In genomic region chr7:38354279-38354851, GRCh38 we compare ENCODE assay signal across 8 cellular contexts.
A peak's percentile ranks its signal among the peaks of the same experiment; 100 is the strongest.
DNase-seq lines count a peak whose midpoint lies in the region; ATAC-seq and TF ChIP-seq lines count a peak whose summit lies in the region.
"Not testable (repeated sequence)": the region's sequence is repeated elsewhere in the genome, so short reads cannot be mapped to it uniquely, and the experiment has no call there.

No MANE protein-coding gene starts in this region.

- DNase-seq in Caki2 (ENCODE audit: low read depth) = peak; percentile 29
- DNase-seq in NCI-H460 (ENCODE audit: extremely low read depth, low read depth) = peak; percentile 53
- peak; percentile 15 to 36 (median 28) for DNase-seq in activated CD4-positive, CD25-positive, alpha-beta regulatory T cell (lab: John Stamatoyannopoulos, UW)
- peak in 6 of 7 donors; percentile 51 to 74 (median 61) for DNase-seq in adrenal gland
- peak; percentile 39 for DNase-seq in fibroblast of villous mesenchyme (ENCODE audit: low read depth)
- DNase-seq in mucosa of descending colon = peak in 2 of 3 donors; percentile 42 to 81
- peak; percentile 68 for DNase-seq in stomach

- H3K36me3 ChIP-seq in HEK293 (ENCODE audit: control insufficient read depth in 2 of 2, insufficient read depth in 1 of 2, low read length in 2 of 2); adrenal gland (replicated peaks in 1 of 2); mucosa of descending colon (ENCODE audit: low read depth); stomach: not testable (repeated sequence)

- intact Hi-C loops in adrenal gland (cut with DNase I); mucosa of descending colon (cut with DNase I, micrococcal nuclease); stomach (cut with DNase I; ENCODE audit: low total_unique reads): not testable (repeated sequence)

- not testable (repeated sequence) for TF ChIP-seq POLR2A in adrenal gland (IDR thresholded peaks at IDR 0.05); stomach (IDR thresholded peaks at IDR 0.05)

- H3K9me3 ChIP-seq in HEK293 (ENCODE audit: control insufficient read depth, insufficient read depth, low read depth, low read length); adrenal gland (replicated peaks in 1 of 3); mucosa of descending colon; stomach: not testable (repeated sequence)

- H3K4me3 ChIP-seq in HEK293 (ENCODE audit: low read depth, low read length); adrenal gland; fibroblast of villous mesenchyme (ENCODE audit: low read depth, low read length); mucosa of descending colon; stomach: not testable (repeated sequence)

- not testable (repeated sequence) for H3K27me3 ChIP-seq in adrenal gland, stomach

- TF ChIP-seq EP300 in stomach (IDR thresholded peaks at IDR 0.05) = not testable (repeated sequence)

- CTCF ChIA-PET in HEK293 (lab: Yijun Ruan, JAX) = interaction anchor here (0.6 to 2.1 kb wide), 15 partner anchors 11 to 458 kb away, joined by 3 to 11 read pairs (median 3); no protein-coding TSS in a partner anchor

- ATAC-seq in mucosa of descending colon = not testable (repeated sequence)

- 40 to 83% (median 47%) methylated on average over 1 to 8 of the region's 8 CpGs for WGBS in adrenal gland, 4 donors
- 53 to 91% (median 63%) methylated on average over 4 to 8 of the region's 8 CpGs for WGBS in stomach, 5 donors

- not testable (repeated sequence) for H3K27ac ChIP-seq in HEK293 (ENCODE audit: extremely low read depth, low read depth, low read length); adrenal gland
- peak overlapping the region in 2 of 5 donors; percentile 20 to 35 for H3K27ac ChIP-seq in stomach

- POLR2A ChIA-PET in HEK293 (lab: Yijun Ruan, JAX) = not testable (repeated sequence)

- in situ Hi-C loops in Caki2 (cut with HindIII; ENCODE audit: low pct_unique_long_range_greater_than_20kb, low sequenced_read_pairs) = not testable (repeated sequence)

- not testable (repeated sequence) for TF ChIP-seq CTCF in HEK293 (tag by site-specific recombination; IDR thresholded peaks at IDR 0.05)
- peak in 5 of 6 experiments; percentile 16 to 58 (median 40) for TF ChIP-seq CTCF in adrenal gland (IDR thresholded peaks at IDR 0.05)
- peak; percentile 75 for TF ChIP-seq CTCF in fibroblast of villous mesenchyme (IDR thresholded peaks at IDR 0.05; ENCODE audit: insufficient read depth, low read depth, low read length)
- peak; percentile 64 for TF ChIP-seq CTCF in mucosa of descending colon (IDR thresholded peaks at IDR 0.05)
- peak in 3 of 7 experiments; percentile 19 to 53 (median 25) for TF ChIP-seq CTCF in stomach (IDR thresholded peaks at IDR 0.05)

- H3K4me1 ChIP-seq in HEK293 (ENCODE audit: control insufficient read depth, insufficient read depth, low read length); adrenal gland (replicated peaks in 1 of 2); mucosa of descending colon (ENCODE audit: low read depth); stomach: not testable (repeated sequence)

TF ChIP-seq in HEK293, 187 proteins besides CTCF, POLR2A, EP300 and RAD21:
- 0 out of 2 replicates have a peak, but pooled peaks have one; percentile 6 for TF ChIP-seq ZNF146 (tag by site-specific recombination; IDR thresholded peaks at IDR 0.05)
